ENCODE assay signal across 18 cellular contexts in genomic region chr2:240138275-240138984, GRCh38. TPM values are rescaled to one million over a fixed set of nuclear protein-coding genes. Genes with fewer than 3 reads are reported as not detected.
DNase-seq lines count a peak whose midpoint lies in the region; ATAC-seq and TF ChIP-seq lines count a peak whose summit lies in the region.
"Had no signal": no experiment of that assay in that cellular context is flagged by ENCODE, and none has a peak within 500 bp of the region (broad histone marks: within the 10 kb centered on the region; RNA-seq: fewer than 3 reads in every experiment).

No MANE protein-coding gene starts in this region.

- no peaks in the 10 kb centered on the region for H3K27me3 Mint-ChIP-seq in T-helper 1 cell treated with Interleukin-12 subunit alpha and Interleukin-12 subunit beta and Interleukin-4 antibody, amounts not matched to agents 30 μg/mL and 1 μg/mL, for 36 hours (ENCODE audit: low read depth)
- H3K27me3 Mint-ChIP-seq: activated CD4-positive, alpha-beta T cell treated with anti-CD3 and anti-CD28 coated beads for 36 hours had no signal

- peaks cover 17% of the 10 kb centered on the region for H3K4me1 Mint-ChIP-seq in T-helper 1 cell treated with Interleukin-12 subunit alpha and Interleukin-12 subunit beta and Interleukin-4 antibody, amounts not matched to agents 30 μg/mL and 1 μg/mL, for 36 hours (ENCODE audit: low read depth)

- H3K9me3 Mint-ChIP-seq in T-helper 1 cell treated with Interleukin-12 subunit alpha and Interleukin-12 subunit beta and Interleukin-4 antibody, amounts not matched to agents 30 μg/mL and 1 μg/mL, for 36 hours, result no peaks in the 10 kb centered on the region
- H3K9me3 Mint-ChIP-seq: nephron progenitor cell had no signal

- no peaks in the 10 kb centered on the region for H3K9me3 ChIP-seq in ovary

- intact Hi-C loops in ovary (cut with DNase I), result loop anchor here in 1 of 4 donors (10.0 kb wide), 1 partner anchor 1104 kb away; no protein-coding TSS in a partner anchor

- H3K27me3 ChIP-seq in ovary, result no peaks in the 10 kb centered on the region

- ATAC-seq in esophagus mucosa, result peak; percentile 73
- ATAC-seq: activated CD4-positive, alpha-beta T cell treated with anti-CD3 and anti-CD28 coated beads for 36 hours had no signal

- TF ChIP-seq CTCF in ovary (IDR thresholded peaks at IDR 0.05), result no peak

- H3K4me3 ChIP-seq in ovary, result no peak overlapping the region

- DNase-seq in T-helper 1 cell (no peak), HT1080 (ENCODE audit: low read depth) (peak; percentile 65), ovary (peak in 4 of 5 donors; percentile 9 to 32 (median 9)), NCI-H526 treated with DMSO at 0.1 percent for 48 hours (lab: John Stamatoyannopoulos, UW) (no peak), pons (ENCODE audit: low spot score) (no peak), DMS 273 treated with DMSO at 0.1 percent for 48 hours (lab: John Stamatoyannopoulos, UW) (no peak)
- DNase-seq: activated CD4-positive, alpha-beta T cell treated with anti-CD3 and anti-CD28 coated beads for 36 hours; COR-L47; NCI-H1092 treated with DMSO at 0.1 percent for 48 hours; NCI-H446 treated with DMSO at 0.1 percent for 48 hours; nephron progenitor cell; OCI-M1 had no signal

- peaks cover 7% of the 10 kb centered on the region for H3K4me1 ChIP-seq in ovary (ENCODE audit: insufficient read depth)

- H3K36me3 ChIP-seq in ovary, result no peaks in the 10 kb centered on the region

- no peak overlapping the region for H3K27ac ChIP-seq in ovary
- H3K27ac ChIP-seq: 22Rv1 had no signal

- no peak for TF ChIP-seq POLR2A in ovary (IDR thresholded peaks at IDR 0.05)

- H3K4me3 Mint-ChIP-seq in T-helper 1 cell treated with Interleukin-12 subunit alpha and Interleukin-12 subunit beta and Interleukin-4 antibody, amounts not matched to agents 30 μg/mL and 1 μg/mL, for 36 hours, result peak overlapping the region; percentile 3
- H3K4me3 Mint-ChIP-seq: activated CD4-positive, alpha-beta T cell treated with anti-CD3 and anti-CD28 coated beads for 36 hours; nephron progenitor cell had no signal

- no peaks in the 10 kb centered on the region for H3K36me3 Mint-ChIP-seq in T-helper 1 cell treated with Interleukin-12 subunit alpha and Interleukin-12 subunit beta and Interleukin-4 antibody, amounts not matched to agents 30 μg/mL and 1 μg/mL, for 36 hours (ENCODE audit: low read depth)

- 68 to 79% (median 78%) methylated on average over 9 of the region's 9 CpGs for WGBS in ovary, 3 donors

- no peak for TF ChIP-seq EP300 in ovary (IDR thresholded peaks at IDR 0.05)

- no peak overlapping the region for H3K27ac Mint-ChIP-seq in T-helper 1 cell treated with Interleukin-12 subunit alpha and Interleukin-12 subunit beta and Interleukin-4 antibody, amounts not matched to agents 30 μg/mL and 1 μg/mL, for 36 hours
- H3K27ac Mint-ChIP-seq: activated CD4-positive, alpha-beta T cell treated with anti-CD3 and anti-CD28 coated beads for 36 hours had no signal

RNA-seq across cellular contexts. Expression of gene OTOS, which starts 2.0 kb away (rescaled TPM):
- total RNA-seq in HT1080 (2014; rRNA removed; shearing (Covaris generic)), result not detected in 2 replicates
- not detected in 2 replicates for polyA plus RNA-seq in HT1080 (2015; cell fraction: cytosol; rRNA removed)
- polyA plus RNA-seq in HT1080 (2015; cell fraction: nucleus; rRNA removed), result not detected in 2 replicates
- total RNA-seq in esophagus mucosa, result not detected
- not detected for total RNA-seq in ovary
- not detected for polyA plus RNA-seq in ovary
- total RNA-seq: activated CD4-positive, alpha-beta T cell treated with anti-CD3 and anti-CD28 coated beads for 36 hours; glomerular endothelial cell; T-helper 1 cell treated with Interleukin-12 subunit alpha and Interleukin-12 subunit beta and Interleukin-4 antibody, amounts not matched to agents 30 ng/mL and 1 ng/mL, for 36 hours had no signal
- polyA plus RNA-seq: keratinocyte had no signal

RNA-seq across cellular contexts. Expression of gene COPS9, which starts 2.3 kb away (rescaled TPM):
- total RNA-seq in HT1080 (2014; rRNA removed; shearing (Covaris generic)), result 150 and 314 TPM in 2 replicates
- 185 and 269 TPM in 2 replicates for polyA plus RNA-seq in HT1080 (2015; cell fraction: cytosol; rRNA removed)
- 68.0 and 83.3 TPM in 2 replicates for polyA plus RNA-seq in HT1080 (2015; cell fraction: nucleus; rRNA removed)
- total RNA-seq in esophagus mucosa (132 TPM), ovary (100 to 1,000 TPM in 4 of 7 donors, 10 to 100 TPM in 3; 92.1 to 286 (median 101) TPM)
- 100 to 1,000 TPM in 1 of 2 donors, 10 to 100 TPM in 1; 42.1 to 236 TPM for polyA plus RNA-seq in ovary

Comparison
In these comparisons a context has a peak if more than half of its experiments do, and no peak if none do; other contexts are left out.
1. DNase-seq: peak in HT1080 (single experiment) and ovary (4 of 5); none in T-helper 1 cell (0 of 5), NCI-H526 treated with DMSO at 0.1 percent for 48 hours (single experiment), pons (single experiment) and DMS 273 treated with DMSO at 0.1 percent for 48 hours (single experiment).